In genomic region chr19:40928859-40929258, GRCh38 we compare ENCODE assay signal across 1 cellular context.
TF ChIP-seq lines count a peak whose summit lies in the region.

No MANE protein-coding gene starts in this region.

TF ChIP-seq in K562, 482 proteins besides CTCF, POLR2A, EP300 and RAD21 (continued from another document):
- TF ChIP-seq, protein P1, sequence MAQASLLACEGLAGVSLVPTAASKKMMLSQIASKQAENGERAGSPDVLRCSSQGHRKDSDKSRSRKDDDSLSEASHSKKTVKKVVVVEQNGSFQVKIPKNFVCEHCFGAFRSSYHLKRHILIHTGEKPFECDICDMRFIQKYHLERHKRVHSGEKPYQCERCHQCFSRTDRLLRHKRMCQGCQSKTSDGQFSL (CRISPR knock-in tag; IDR thresholded peaks at IDR 0.05): no peak
- TF ChIP-seq, protein P1 (tag; IDR thresholded peaks at IDR 0.05): no peak
- TF ChIP-seq ASH1L (IDR thresholded peaks at IDR 0.05; ENCODE audit: borderline replicate concordance, low read depth, partially characterized antibody) (no peak), TAL1 (IDR thresholded peaks at IDR 0.05) (peak; percentile 74), TFAM (CRISPR knock-in tag; conservative IDR thresholded peaks at IDR 0.05) (no peak), XRCC3 (IDR thresholded peaks at IDR 0.05) (no peak), ZNF551 (CRISPR knock-in tag; IDR thresholded peaks at IDR 0.05) (no peak), CCNT2 (IDR thresholded peaks at IDR 0.05; ENCODE audit: borderline replicate concordance, extremely low read depth, insufficient read length, low read depth, low read length) (peak; percentile 42), FOXM1 (IDR thresholded peaks at IDR 0.05; ENCODE audit: low read depth) (no peak), FOXM1 (CRISPR knock-in tag; IDR thresholded peaks at IDR 0.05; ENCODE audit: low read depth) (no peak), CXXC5 (CRISPR knock-in tag; IDR thresholded peaks at IDR 0.05) (peak; percentile 35; the same call in 1 of the 2 replicates), PHF20 (IDR thresholded peaks at IDR 0.05; ENCODE audit: partially characterized antibody) (no peak), LEF1 (IDR thresholded peaks at IDR 0.05) (peak; percentile 54; the same call in 1 of the 2 replicates), TAF7 (tag; IDR thresholded peaks at IDR 0.05) (no peak), ZNF644 (tag; IDR thresholded peaks at IDR 0.05; ENCODE audit: low read depth) (no peak), ZNF134 (CRISPR knock-in tag; conservative IDR thresholded peaks at IDR 0.05) (no peak), MCM7 (IDR thresholded peaks at IDR 0.05) (no peak), HDAC3 (IDR thresholded peaks at IDR 0.05; ENCODE audit: borderline replicate concordance, partially characterized antibody) (no peak), GATAD2A (IDR thresholded peaks at IDR 0.05) (no peak), SRSF9 (IDR thresholded peaks at IDR 0.05; ENCODE audit: borderline replicate concordance, low read depth, low read length) (no peak), MEF2D (tag; conservative IDR thresholded peaks at IDR 0.05; ENCODE audit: low read depth) (no peak), NR2C2 (CRISPR knock-in tag; IDR thresholded peaks at IDR 0.05) (no peak), NR2C2 (tag; IDR thresholded peaks at IDR 0.05) (no peak), CREM (IDR thresholded peaks at IDR 0.05; ENCODE audit: low read depth) (no peak), SMAD4 (CRISPR knock-in tag; conservative IDR thresholded peaks at IDR 0.05) (no peak), NFIC (IDR thresholded peaks at IDR 0.05) (no peak), KLF13 (tag; IDR thresholded peaks at IDR 0.05; ENCODE audit: borderline replicate concordance, low read depth) (no peak), ESRRA (IDR thresholded peaks at IDR 0.05; ENCODE audit: borderline replicate concordance, low read depth) (no peak), ZNF124 (CRISPR knock-in tag; IDR thresholded peaks at IDR 0.05) (no peak), CHAMP1 (IDR thresholded peaks at IDR 0.05) (no peak), ELF4 (CRISPR knock-in tag; IDR thresholded peaks at IDR 0.05) (no peak), TBL1XR1 (IDR thresholded peaks at IDR 0.05; ENCODE audit: low read length in 2 of 2) (no peak), MYC (IDR thresholded peaks at IDR 0.05; ENCODE audit: low read depth, low read length) (peak; percentile 31; the same call in 1 of the 2 replicates), MYC (CRISPR knock-in tag; IDR thresholded peaks at IDR 0.05; ENCODE audit: borderline replicate concordance, low read depth) (no peak), CAMTA2 (CRISPR knock-in tag; conservative IDR thresholded peaks at IDR 0.05) (no peak), NR1H2 (CRISPR knock-in tag; IDR thresholded peaks at IDR 0.05) (no peak), ELK1 (CRISPR knock-in tag; IDR thresholded peaks at IDR 0.05) (no peak), POLR2AphosphoS2 (IDR thresholded peaks at IDR 0.05; ENCODE audit: low read length) (no peak), ZNF766 (CRISPR knock-in tag; conservative IDR thresholded peaks at IDR 0.05) (peak; percentile 81), CBFA2T3 (IDR thresholded peaks at IDR 0.05) (peak; percentile 65; the same call in 1 of the 2 replicates), CREBBP (IDR thresholded peaks at IDR 0.05; ENCODE audit: low read depth, low read length) (no peak), RBM39 (optimal IDR thresholded peaks at IDR 0.05; ENCODE audit: low read depth, low read length) (no peak)
- TF ChIP-seq, protein P2, sequence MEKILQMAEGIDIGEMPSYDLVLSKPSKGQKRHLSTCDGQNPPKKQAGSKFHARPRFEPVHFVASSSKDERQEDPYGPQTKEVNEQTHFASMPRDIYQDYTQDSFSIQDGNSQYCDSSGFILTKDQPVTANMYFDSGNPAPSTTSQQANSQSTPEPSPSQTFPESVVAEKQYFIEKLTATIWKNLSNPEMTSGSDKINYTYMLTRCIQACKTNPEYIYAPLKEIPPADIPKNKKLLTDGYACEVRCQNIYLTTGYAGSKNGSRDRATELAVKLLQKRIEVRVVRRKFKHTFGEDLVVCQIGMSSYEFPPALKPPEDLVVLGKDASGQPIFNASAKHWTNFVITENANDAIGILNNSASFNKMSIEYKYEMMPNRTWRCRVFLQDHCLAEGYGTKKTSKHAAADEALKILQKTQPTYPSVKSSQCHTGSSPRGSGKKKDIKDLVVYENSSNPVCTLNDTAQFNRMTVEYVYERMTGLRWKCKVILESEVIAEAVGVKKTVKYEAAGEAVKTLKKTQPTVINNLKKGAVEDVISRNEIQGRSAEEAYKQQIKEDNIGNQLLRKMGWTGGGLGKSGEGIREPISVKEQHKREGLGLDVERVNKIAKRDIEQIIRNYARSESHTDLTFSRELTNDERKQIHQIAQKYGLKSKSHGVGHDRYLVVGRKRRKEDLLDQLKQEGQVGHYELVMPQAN (IDR thresholded peaks at IDR 0.05; ENCODE audit: borderline replicate concordance): no peak
- TF ChIP-seq, protein P3, sequence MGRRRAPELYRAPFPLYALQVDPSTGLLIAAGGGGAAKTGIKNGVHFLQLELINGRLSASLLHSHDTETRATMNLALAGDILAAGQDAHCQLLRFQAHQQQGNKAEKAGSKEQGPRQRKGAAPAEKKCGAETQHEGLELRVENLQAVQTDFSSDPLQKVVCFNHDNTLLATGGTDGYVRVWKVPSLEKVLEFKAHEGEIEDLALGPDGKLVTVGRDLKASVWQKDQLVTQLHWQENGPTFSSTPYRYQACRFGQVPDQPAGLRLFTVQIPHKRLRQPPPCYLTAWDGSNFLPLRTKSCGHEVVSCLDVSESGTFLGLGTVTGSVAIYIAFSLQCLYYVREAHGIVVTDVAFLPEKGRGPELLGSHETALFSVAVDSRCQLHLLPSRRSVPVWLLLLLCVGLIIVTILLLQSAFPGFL (CRISPR knock-in tag; IDR thresholded peaks at IDR 0.05): no peak
- TF ChIP-seq, protein P4, sequence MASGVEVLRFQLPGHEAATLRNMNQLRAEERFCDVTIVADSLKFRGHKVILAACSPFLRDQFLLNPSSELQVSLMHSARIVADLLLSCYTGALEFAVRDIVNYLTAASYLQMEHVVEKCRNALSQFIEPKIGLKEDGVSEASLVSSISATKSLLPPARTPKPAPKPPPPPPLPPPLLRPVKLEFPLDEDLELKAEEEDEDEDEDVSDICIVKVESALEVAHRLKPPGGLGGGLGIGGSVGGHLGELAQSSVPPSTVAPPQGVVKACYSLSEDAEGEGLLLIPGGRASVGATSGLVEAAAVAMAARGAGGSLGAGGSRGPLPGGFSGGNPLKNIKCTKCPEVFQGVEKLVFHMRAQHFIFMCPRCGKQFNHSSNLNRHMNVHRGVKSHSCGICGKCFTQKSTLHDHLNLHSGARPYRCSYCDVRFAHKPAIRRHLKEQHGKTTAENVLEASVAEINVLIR (CRISPR knock-in tag; IDR thresholded peaks at IDR 0.05): no peak
- TF ChIP-seq, protein P5, sequence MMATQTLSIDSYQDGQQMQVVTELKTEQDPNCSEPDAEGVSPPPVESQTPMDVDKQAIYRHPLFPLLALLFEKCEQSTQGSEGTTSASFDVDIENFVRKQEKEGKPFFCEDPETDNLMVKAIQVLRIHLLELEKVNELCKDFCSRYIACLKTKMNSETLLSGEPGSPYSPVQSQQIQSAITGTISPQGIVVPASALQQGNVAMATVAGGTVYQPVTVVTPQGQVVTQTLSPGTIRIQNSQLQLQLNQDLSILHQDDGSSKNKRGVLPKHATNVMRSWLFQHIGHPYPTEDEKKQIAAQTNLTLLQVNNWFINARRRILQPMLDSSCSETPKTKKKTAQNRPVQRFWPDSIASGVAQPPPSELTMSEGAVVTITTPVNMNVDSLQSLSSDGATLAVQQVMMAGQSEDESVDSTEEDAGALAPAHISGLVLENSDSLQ (IDR thresholded peaks at IDR 0.05): no peak
- TF ChIP-seq, protein P6, sequence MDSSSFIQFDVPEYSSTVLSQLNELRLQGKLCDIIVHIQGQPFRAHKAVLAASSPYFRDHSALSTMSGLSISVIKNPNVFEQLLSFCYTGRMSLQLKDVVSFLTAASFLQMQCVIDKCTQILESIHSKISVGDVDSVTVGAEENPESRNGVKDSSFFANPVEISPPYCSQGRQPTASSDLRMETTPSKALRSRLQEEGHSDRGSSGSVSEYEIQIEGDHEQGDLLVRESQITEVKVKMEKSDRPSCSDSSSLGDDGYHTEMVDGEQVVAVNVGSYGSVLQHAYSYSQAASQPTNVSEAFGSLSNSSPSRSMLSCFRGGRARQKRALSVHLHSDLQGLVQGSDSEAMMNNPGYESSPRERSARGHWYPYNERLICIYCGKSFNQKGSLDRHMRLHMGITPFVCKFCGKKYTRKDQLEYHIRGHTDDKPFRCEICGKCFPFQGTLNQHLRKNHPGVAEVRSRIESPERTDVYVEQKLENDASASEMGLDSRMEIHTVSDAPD (CRISPR knock-in tag; IDR thresholded peaks at IDR 0.05): no peak
